19 cellular contexts compared by ENCODE assay signal in the genomic region with DNA sequence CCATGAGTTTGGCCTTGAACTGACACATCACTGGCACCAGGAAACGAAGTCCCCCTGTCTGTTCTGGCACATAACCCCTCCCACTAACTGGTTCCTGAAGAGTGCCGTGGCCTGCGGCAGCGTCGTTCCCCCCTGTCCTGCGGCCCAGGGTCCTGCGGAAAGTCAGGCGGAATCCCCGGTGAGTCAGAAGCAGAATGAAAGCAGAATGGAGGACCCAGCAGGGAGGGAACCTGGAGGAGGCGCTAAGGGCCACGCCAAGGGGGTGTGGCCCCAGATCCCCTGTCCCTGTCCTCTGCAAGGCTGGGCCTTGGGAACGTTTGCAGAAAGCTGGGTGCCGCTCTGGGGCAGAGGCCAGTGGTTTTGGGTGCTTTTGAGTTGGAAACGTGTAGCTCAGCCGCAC. TPM values are rescaled to one million over a fixed set of nuclear protein-coding genes. Genes with fewer than 3 reads are reported as not detected.
DNase-seq lines count a peak whose midpoint lies in the region; ATAC-seq and TF ChIP-seq lines count a peak whose summit lies in the region.
"Had no signal": no experiment of that assay in that cellular context is flagged by ENCODE, and none has a peak within 500 bp of the region (broad histone marks: within the 10 kb centered on the region; RNA-seq: fewer than 3 reads in every experiment).

No MANE protein-coding gene starts in this region.

- intact Hi-C loops in PC-9 (cut with micrococcal nuclease; ENCODE audit: unreplicated experiment), result no loop called here

- H3K4me3 ChIP-seq in BLaER1 (0 out of 2 replicates have a peak overlapping the region, but pooled peaks have one; percentile 12), PC-9 (no peak overlapping the region), fibroblast of villous mesenchyme (ENCODE audit: low read depth, low read length) (no peak overlapping the region)
- H3K4me3 ChIP-seq: ascending aorta, esophagus squamous epithelium, skin epidermis had no signal

- peak overlapping the region; percentile 29; the same call in 1 of the 2 replicates for H3K9ac ChIP-seq in BLaER1
- H3K9ac ChIP-seq: parathyroid adenoma had no signal

- H3K36me3 ChIP-seq in BLaER1, result no peaks in the 10 kb centered on the region
- H3K36me3 ChIP-seq in PC-9 (ENCODE audit: low read depth), result no peaks in the 10 kb centered on the region
- H3K36me3 ChIP-seq: ascending aorta, esophagus squamous epithelium had no signal

- TF ChIP-seq CTCF in PC-9 (conservative IDR thresholded peaks at IDR 0.05), result no peak
- no peak for TF ChIP-seq CTCF in fibroblast of villous mesenchyme (IDR thresholded peaks at IDR 0.05; ENCODE audit: insufficient read depth, low read depth, low read length)

- BruUV-seq in PC-9 (replicated peaks; lab: Mats Ljungman, UMichigan), result no TSS peak

- ATAC-seq in GM18870 (IDR thresholded peaks at IDR 0.05; ENCODE audit: unreplicated experiment), result no peak

- DNase-seq in GM19240 (ENCODE audit: insufficient read length, low spot score) (peak; percentile 43), PC-9 (peak in 1 of 2 experiments; percentile 51), fibroblast of villous mesenchyme (ENCODE audit: low read depth) (peak; percentile 2), hypothalamus (lab: John Stamatoyannopoulos, UW) (no peak)
- DNase-seq in effector CD8-positive, alpha-beta T cell (lab: John Stamatoyannopoulos, UW), result no peak
- no peak for DNase-seq in stimulated activated CD4-positive, alpha-beta T cell treated with anti-CD3 and anti-CD28 coated beads, Interleukin-12 subunit alpha, Interleukin-12 subunit beta, amount 100 ng/mL, for 4 hours
- DNase-seq: activated gamma-delta T cell treated with Interleukin-2 at 50 U/mL for 16 hours, COR-L47, esophagus squamous epithelium, GDM1, GOT3, hippocampal formation, NCI-H2029 treated with DMSO at 0.1 percent for 48 hours had no signal

- H4K20me1 ChIP-seq in BLaER1 (no peaks in the 10 kb centered on the region), PC-9 (ENCODE audit: insufficient read depth) (no peaks in the 10 kb centered on the region)

- CTCF ChIA-PET in PC-9 (lab: Charles Lee), result no interaction called here

- peak overlapping the region; percentile 74 for H3K27ac ChIP-seq in BLaER1
- H3K27ac ChIP-seq in PC-9, result no peak overlapping the region
- H3K27ac ChIP-seq: ascending aorta, esophagus squamous epithelium, parathyroid adenoma, skin epidermis had no signal

- H3F3A ChIP-seq in PC-9 (ENCODE audit: insufficient read depth, low read depth), result no peaks in the 10 kb centered on the region

- H3K4me2 ChIP-seq in BLaER1 (peak overlapping the region; percentile 85), PC-9 (peak overlapping the region; percentile 47; the same call in 1 of the 2 replicates)

- no peaks in the 10 kb centered on the region for H3K9me2 ChIP-seq in PC-9 (ENCODE audit: insufficient read depth)

- POLR2A ChIA-PET in PC-9 (lab: Charles Lee; ENCODE audit: unreplicated experiment), result no interaction called here

- no peak overlapping the region for H2AFZ ChIP-seq in PC-9
- H2AFZ ChIP-seq: parathyroid adenoma had no signal

- no peaks in the 10 kb centered on the region for H3K9me3 ChIP-seq in BLaER1
- no peaks in the 10 kb centered on the region for H3K9me3 ChIP-seq in PC-9 (ENCODE audit: insufficient read depth, low read depth)
- H3K9me3 ChIP-seq: ascending aorta, esophagus squamous epithelium had no signal

- H3K4me1 ChIP-seq in BLaER1 (peaks cover 100% of the 10 kb centered on the region), PC-9 (replicated peaks; ENCODE audit: insufficient read depth) (no peaks in the 10 kb centered on the region)
- H3K4me1 ChIP-seq: ascending aorta, parathyroid adenoma had no signal

- H3K79me2 ChIP-seq in PC-9 (ENCODE audit: low read depth), result no peaks in the 10 kb centered on the region
- H3K79me2 ChIP-seq: parathyroid adenoma had no signal

- H3K27me3 ChIP-seq in BLaER1 (no peaks in the 10 kb centered on the region), PC-9 (ENCODE audit: insufficient read depth, low read depth) (peaks cover 76% of the 10 kb centered on the region)
- H3K27me3 ChIP-seq: ascending aorta had no signal

RNA-seq across cellular contexts. Expression of gene TP73, which starts 36.0 kb away (rescaled TPM):
- 6.2 and 6.9 TPM in 2 replicates for total RNA-seq in PC-9 (2021)
- total RNA-seq in fibroblast of villous mesenchyme, result not detected in 2 replicates
- total RNA-seq: ascending aorta, RPMI7951 had no signal

RNA-seq across cellular contexts. Expression of gene WRAP73, which starts 38.5 kb away (rescaled TPM):
- 23.8 and 25.5 TPM in 2 replicates for total RNA-seq in PC-9 (2021)
- 9.7 and 12.5 TPM in 2 replicates for total RNA-seq in fibroblast of villous mesenchyme

Comparison
In these comparisons a context has a peak if more than half of its experiments do, and no peak if none do; other contexts are left out.
1. DNase-seq: peak in GM19240 (single experiment) and fibroblast of villous mesenchyme (single experiment); none in effector CD8-positive, alpha-beta T cell (single experiment), stimulated activated CD4-positive, alpha-beta T cell treated with anti-CD3 and anti-CD28 coated beads, Interleukin-12 subunit alpha, Interleukin-12 subunit beta, amount 100 ng/mL, for 4 hours (single experiment) and hypothalamus (0 of 51).